In genomic region chr1:4564083-4564482, GRCh38 we compare ENCODE assay signal across 16 cellular contexts.
A peak's percentile ranks its signal among the peaks of the same experiment; 100 is the strongest.
DNase-seq lines count a peak whose midpoint lies in the region; TF ChIP-seq lines count a peak whose summit lies in the region.
"Had no signal": no experiment of that assay in that cellular context is flagged by ENCODE, and none has a peak within 500 bp of the region (broad histone marks: within the 10 kb centered on the region; RNA-seq: fewer than 3 reads in every experiment).

No MANE protein-coding gene starts in this region.

- H3K27ac ChIP-seq in coronary artery: no peak overlapping the region
- H3K27ac ChIP-seq: 22Rv1, A549, C4-2B had no signal

- peaks cover 51% of the 10 kb centered on the region for H3K27me3 Mint-ChIP-seq in nephron (ENCODE audit: low read depth)

- H3K9me3 Mint-ChIP-seq in nephron: no peaks in the 10 kb centered on the region
- H3K9me3 Mint-ChIP-seq: CD4-positive, alpha-beta T cell had no signal

- no peak overlapping the region for H3K4me3 ChIP-seq in H7 (ENCODE audit: insufficient read depth, low read depth, low read length)
- H3K4me3 ChIP-seq in coronary artery: no peak overlapping the region
- H3K4me3 ChIP-seq: A549 had no signal

- H3K4me3 Mint-ChIP-seq in nephron: peak overlapping the region in 1 of 3 experiments; percentile 35
- H3K4me3 Mint-ChIP-seq: CD4-positive, alpha-beta T cell had no signal

- H3K36me3 ChIP-seq in H7 (replicated peaks; ENCODE audit: control insufficient read depth, insufficient read depth, low read length): no peaks in the 10 kb centered on the region

- H3K4me1 Mint-ChIP-seq in nephron: peaks cover 29% of the 10 kb centered on the region

- DNase-seq in NCI-H1417 (lab: John Stamatoyannopoulos, UW) (peak in 2 of 3 experiments; percentile 2 to 44), NCI-H1417 treated with DMSO at 0.1 percent for 48 hours (lab: John Stamatoyannopoulos, UW) (no peak), H7 (peak; percentile 60), iPS-NIHi7 (ENCODE audit: extremely low spot score) (peak; percentile 21), coronary artery (ENCODE audit: low spot score) (no peak)
- no peak for DNase-seq in activated CD4-positive, alpha-beta T cell treated with anti-CD3 and anti-CD28 coated beads, Interleukin-2, amount 50 U/mL, for 1 hour
- DNase-seq in activated CD4-positive, alpha-beta T cell treated with anti-CD3 and anti-CD28 coated beads, Interleukin-2, amount 50 U/mL, for 4 hours: no peak
- DNase-seq: AML-193; Caco-2; CD4-positive, alpha-beta T cell; GF-D8; HCEC 1CT had no signal

- H3K27ac Mint-ChIP-seq in nephron: peak overlapping the region; percentile 64 to 93 (median 92)
- H3K27ac Mint-ChIP-seq: CD4-positive, alpha-beta T cell had no signal

- no peaks in the 10 kb centered on the region for H3K27me3 ChIP-seq in H7 (ENCODE audit: control insufficient read depth, insufficient read depth, low read length)

- H3K36me3 Mint-ChIP-seq in nephron (ENCODE audit: low read depth): no peaks in the 10 kb centered on the region

- TF ChIP-seq CTCF in nephron (IDR thresholded peaks at IDR 0.05; ENCODE audit: unreplicated experiment in 3 of 3) (no peak), coronary artery (IDR thresholded peaks at IDR 0.05) (no peak)

Comparison
In these comparisons a context has a peak if more than half of its experiments do, and no peak if none do; other contexts are left out.
1. DNase-seq: peak in NCI-H1417 (2 of 3), H7 (single experiment) and iPS-NIHi7 (single experiment); none in NCI-H1417 treated with DMSO at 0.1 percent for 48 hours (single experiment), activated CD4-positive, alpha-beta T cell treated with anti-CD3 and anti-CD28 coated beads, Interleukin-2, amount 50 U/mL, for 1 hour (single experiment), coronary artery (single experiment) and activated CD4-positive, alpha-beta T cell treated with anti-CD3 and anti-CD28 coated beads, Interleukin-2, amount 50 U/mL, for 4 hours (0 of 2).